Comparison of ENCODE assay signal across 1 cellular context in genomic region chr6:26422329-26422728, GRCh38.
TF ChIP-seq lines count a peak whose summit lies in the region.

No MANE protein-coding gene starts in this region.

TF ChIP-seq in HepG2, 621 proteins besides CTCF, POLR2A, EP300 and RAD21:
- TF ChIP-seq MAFF (IDR thresholded peaks at IDR 0.05; ENCODE audit: low read depth, low read length) (peak; percentile 75), MAFK (conservative IDR thresholded peaks at IDR 0.05 in 1 of 2, IDR thresholded peaks at IDR 0.05 in 1 of 2; ENCODE audit: low read length in 2 of 2) (peak; percentile 51 to 82), SAFB2 (CRISPR knock-in tag; IDR thresholded peaks at IDR 0.05; ENCODE audit: borderline replicate concordance, low read depth) (no peak)
TF ChIP-seq in HepG2: peak in this region for 2.
